ENCODE assay signal across 18 cellular contexts in genomic region chr11:92026664-92027063, GRCh38.
"Had no signal": no experiment of that assay in that cellular context is flagged by ENCODE, and none has a peak within 500 bp of the region (broad histone marks: within the 10 kb centered on the region; RNA-seq: fewer than 3 reads in every experiment).

No MANE protein-coding gene starts in this region.

- H3K9me3 ChIP-seq: esophagus squamous epithelium, thyroid gland had no signal

- H3K9ac ChIP-seq: parathyroid adenoma had no signal

- H3K36me3 ChIP-seq: esophagus squamous epithelium, thyroid gland had no signal

- H3K27ac ChIP-seq: coronary artery, esophagus squamous epithelium, parathyroid adenoma, thyroid gland had no signal

- FAIRE-seq: urothelium cell line had no signal

- H3K79me2 ChIP-seq: parathyroid adenoma had no signal

- H3K4me1 ChIP-seq: esophagus squamous epithelium, parathyroid adenoma, thyroid gland had no signal

- H3K27me3 ChIP-seq: esophagus squamous epithelium, thyroid gland had no signal

- H3K4me3 ChIP-seq: coronary artery, esophagus squamous epithelium, lung, thyroid gland had no signal

- H2AFZ ChIP-seq: parathyroid adenoma had no signal

- DNase-seq: activated CD4-positive, alpha-beta T cell treated with anti-CD3 and anti-CD28 coated beads for 4 hours; activated CD8-positive, alpha-beta memory T cell treated with anti-CD3 and anti-CD28 coated beads, Interleukin-2, amount 50 U/mL, for 4 hours; activated CD8-positive, alpha-beta T cell treated with anti-CD3 and anti-CD28 coated beads, Interleukin-2, amount 10 ng/mL, durations not matched to agents 7 days and 5 days; activated effector memory CD4-positive, alpha-beta T cell treated with anti-CD3 and anti-CD28 coated beads, Interleukin-2, amount 50 U/mL, for 16 hours; activated T-cell treated with anti-CD3 and anti-CD28 coated beads, Interleukin-2, amount 50 U/mL, for 48 hours; amniotic stem cell; central memory CD4-positive, alpha-beta T cell; esophagus squamous epithelium; hypothalamus; midbrain; stimulated activated CD4-positive, alpha-beta T cell treated with anti-CD3 and anti-CD28 coated beads, Interleukin-12 subunit alpha, Interleukin-12 subunit beta, amount 100 ng/mL, for 4 hours; stimulated activated CD4-positive, alpha-beta T cell treated with anti-CD3 and anti-CD28 coated beads, Interleukin-2, amount 100 ng/mL, for 24 hours; T-helper 17 cell; thyroid gland had no signal
